ENCODE assay signal across 10 cellular contexts in genomic region chr1:77926561-77927357, GRCh38. TPM values are rescaled to one million over a fixed set of nuclear protein-coding genes. Genes with fewer than 3 reads are reported as not detected.
A peak's percentile ranks its signal among the peaks of the same experiment; 100 is the strongest.
DNase-seq lines count a peak whose midpoint lies in the region; ATAC-seq and TF ChIP-seq lines count a peak whose summit lies in the region.
"Had no signal": no experiment of that assay in that cellular context is flagged by ENCODE, and none has a peak within 500 bp of the region (broad histone marks: within the 10 kb centered on the region; RNA-seq: fewer than 3 reads in every experiment).

No MANE protein-coding gene starts in this region.

- no peak for DNase-seq in heart left ventricle
- no peak for DNase-seq in left ventricle myocardium superior
- DNase-seq in Jurkat, Clone E6-1 (ENCODE audit: low read depth, low spot score): peak; percentile 12
- DNase-seq in activated naive CD8-positive, alpha-beta T cell treated with anti-CD3 and anti-CD28 coated beads for 36 hours: no peak
- DNase-seq in uterus: no peak
- DNase-seq in KG1 (lab: John Stamatoyannopoulos, UW): no peak
- DNase-seq in H4 (ENCODE audit: low spot score): no peak
- DNase-seq: activated gamma-delta T cell treated with Interleukin-2 at 50 U/mL for 16 hours had no signal

- H3K9me3 ChIP-seq in heart left ventricle (no peaks in the 10 kb centered on the region), uterus (no peaks in the 10 kb centered on the region)

- H3K4me3 ChIP-seq in heart left ventricle (peak overlapping the region in 7 of 12 donors; percentile 18 to 52 (median 25)), uterus (no peak overlapping the region)
- peak overlapping the region; percentile 22 for H3K4me3 ChIP-seq in Jurkat, Clone E6-1 (ENCODE audit: low read length)

- TF ChIP-seq CTCF in heart left ventricle (IDR thresholded peaks at IDR 0.05) (no peak), uterus (IDR thresholded peaks at IDR 0.05) (no peak)

- H3K9me3 Mint-ChIP-seq in activated naive CD8-positive, alpha-beta T cell treated with anti-CD3 and anti-CD28 coated beads for 36 hours: no peaks in the 10 kb centered on the region
- H3K9me3 Mint-ChIP-seq: nephron had no signal

- H3K4me1 ChIP-seq in heart left ventricle (peaks cover 0 to 15% (median 0%) of the 10 kb centered on the region in 12 donors), uterus (peaks cover 0 to 5% of the 10 kb centered on the region in 2 donors)

- no peaks in the 10 kb centered on the region for H3K36me3 Mint-ChIP-seq in activated naive CD8-positive, alpha-beta T cell treated with anti-CD3 and anti-CD28 coated beads for 36 hours

- intact Hi-C loops in heart left ventricle (cut with DNase I): no loop called here
- intact Hi-C loops in left ventricle myocardium superior (cut with micrococcal nuclease): no loop called here
- intact Hi-C loops in uterus (cut with DNase I; ENCODE audit: low total_unique reads): no loop called here

- H3K27ac Mint-ChIP-seq in activated naive CD8-positive, alpha-beta T cell treated with anti-CD3 and anti-CD28 coated beads for 36 hours: peak overlapping the region; percentile 83
- H3K27ac Mint-ChIP-seq: nephron had no signal

- H3K27me3 ChIP-seq in heart left ventricle: no peaks in the 10 kb centered on the region
- no peaks in the 10 kb centered on the region for H3K27me3 ChIP-seq in uterus

- peak overlapping the region; percentile 73 for H3K4me3 Mint-ChIP-seq in activated naive CD8-positive, alpha-beta T cell treated with anti-CD3 and anti-CD28 coated beads for 36 hours
- H3K4me3 Mint-ChIP-seq: nephron had no signal

- TF ChIP-seq POLR2A in heart left ventricle (IDR thresholded peaks at IDR 0.05) (no peak), uterus (IDR thresholded peaks at IDR 0.05) (no peak)

- whole genome bisulfite sequencing in heart left ventricle, 4 donors: 64 to 78% (median 65%) methylated on average over 13 of the region's 13 CpGs

- H3K27ac ChIP-seq in heart left ventricle: peak overlapping the region in 8 of 12 donors; percentile 7 to 61 (median 32)
- H3K27ac ChIP-seq in uterus: peak overlapping the region; percentile 1 to 8

- peaks cover 4% of the 10 kb centered on the region for H3K4me1 Mint-ChIP-seq in activated naive CD8-positive, alpha-beta T cell treated with anti-CD3 and anti-CD28 coated beads for 36 hours
- H3K4me1 Mint-ChIP-seq: nephron had no signal

- H3K36me3 ChIP-seq in heart left ventricle: peaks cover 0 to 97% (median 61%) of the 10 kb centered on the region in 9 donors
- no peaks in the 10 kb centered on the region for H3K36me3 ChIP-seq in uterus

- ATAC-seq in heart left ventricle (no peak), left ventricle myocardium superior (no peak), SK-N-SH treated with all-trans-retinoic acid at 6 μM for 48 hours (no peak)

- no peaks in the 10 kb centered on the region for H3K27me3 Mint-ChIP-seq in activated naive CD8-positive, alpha-beta T cell treated with anti-CD3 and anti-CD28 coated beads for 36 hours

TF ChIP-seq in SK-N-SH treated with all-trans-retinoic acid at 6 μM for 48 hours, 23 proteins besides CTCF, POLR2A, EP300 and RAD21:
- no peak for TF ChIP-seq PATZ1 (CRISPR knock-in tag; IDR thresholded peaks at IDR 0.05; ENCODE audit: borderline replicate concordance)

RNA-seq across cellular contexts. Expression of gene NEXN, which starts 38.3 kb away (rescaled TPM):
- total RNA-seq in heart left ventricle: 100 to 1,000 TPM; 224 to 470 (median 363) TPM
- polyA plus RNA-seq in heart left ventricle: 100 to 1,000 TPM; 430 to 935 TPM
- total RNA-seq in left ventricle myocardium superior: 365 TPM
- 1.4 TPM for polyA plus RNA-seq in Jurkat, Clone E6-1 (2012; ENCODE audit: insufficient read depth, insufficient read length)
- total RNA-seq in activated naive CD8-positive, alpha-beta T cell treated with anti-CD3 and anti-CD28 coated beads for 36 hours: 1 to 10 TPM; 2.5 to 2.6 TPM
- 10 to 100 TPM in 3 of 4 donors, 1 to 10 TPM in 1; 9.5 to 48.4 (median 34.9) TPM for total RNA-seq in uterus
- total RNA-seq in H4 (2014; rRNA removed; shearing (Covaris generic)): 1.6 and 2.4 TPM in 2 replicates

RNA-seq across cellular contexts. Expression of gene FUBP1, which starts 52.1 kb away (rescaled TPM):
- 10 to 100 TPM; 40.5 to 78.9 (median 64.3) TPM for total RNA-seq in heart left ventricle
- polyA plus RNA-seq in heart left ventricle: 10 to 100 TPM; 27.0 to 50.1 TPM
- total RNA-seq in left ventricle myocardium superior: 50.7 TPM
- 165 TPM for polyA plus RNA-seq in Jurkat, Clone E6-1 (2012; ENCODE audit: insufficient read depth, insufficient read length)
- total RNA-seq in activated naive CD8-positive, alpha-beta T cell treated with anti-CD3 and anti-CD28 coated beads for 36 hours: 100 to 1,000 TPM; 242 to 255 TPM
- 100 to 1,000 TPM in 2 of 4 donors, 10 to 100 TPM in 2; 40.6 to 300 (median 116) TPM for total RNA-seq in uterus
- 88.2 and 98.9 TPM in 2 replicates for total RNA-seq in H4 (2014; rRNA removed; shearing (Covaris generic))

Comparison
In these comparisons a context has a peak if more than half of its experiments do, and no peak if none do; other contexts are left out.
1. H3K4me3 ChIP-seq: peak in heart left ventricle (7 of 12) and Jurkat, Clone E6-1 (single experiment); none in uterus (0 of 2).